Comparison of ENCODE assay signal across 26 cellular contexts in the genomic region with DNA sequence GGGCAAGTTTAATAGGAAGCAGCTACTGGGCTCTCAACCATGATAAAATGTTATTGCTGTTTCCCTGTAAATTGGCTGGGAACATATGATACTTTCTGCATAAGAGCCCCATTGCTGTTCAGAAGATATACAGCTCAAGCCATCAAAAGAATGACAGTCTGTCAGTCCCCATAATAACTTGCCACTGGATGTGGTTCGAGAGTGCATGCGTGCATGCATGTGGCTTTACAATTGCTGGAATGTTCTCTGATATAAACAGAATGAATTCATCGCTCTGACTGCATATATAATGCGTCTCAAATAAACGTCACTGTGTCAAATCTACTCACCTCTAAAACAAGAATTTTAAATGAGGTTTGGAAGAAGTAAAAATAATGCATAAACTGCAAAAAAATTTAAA.
"Had no signal": no experiment of that assay in that cellular context is flagged by ENCODE, and none has a peak within 500 bp of the region (broad histone marks: within the 10 kb centered on the region; RNA-seq: fewer than 3 reads in every experiment).

No MANE protein-coding gene starts in this region.

- FAIRE-seq: frontal cortex, keratinocyte had no signal

- H3K27me3 ChIP-seq: dorsolateral prefrontal cortex, right atrium auricular region, suprapubic skin, transverse colon, upper lobe of right lung, vagina had no signal

- H3K9me3 ChIP-seq: prostate gland, right atrium auricular region, suprapubic skin, transverse colon, upper lobe of right lung, vagina had no signal

- H3K4me1 ChIP-seq: prostate gland, right atrium auricular region, suprapubic skin, transverse colon, upper lobe of right lung, vagina had no signal

- H3K27ac Mint-ChIP-seq: immature natural killer cell; naive thymus-derived CD4-positive, alpha-beta T cell had no signal

- H3K4me1 Mint-ChIP-seq: immature natural killer cell; naive thymus-derived CD4-positive, alpha-beta T cell; nephron; stimulated activated naive CD8-positive, alpha-beta T cell treated with anti-CD3 and anti-CD28 coated beads, Interleukin-15, amount 100 ng/mL, for 72 hours had no signal

- H3K4me3 ChIP-seq: dorsolateral prefrontal cortex, prostate gland, right atrium auricular region, smooth muscle cell, suprapubic skin, transverse colon, upper lobe of right lung, vagina had no signal

- H3K4me3 Mint-ChIP-seq: immature natural killer cell; naive thymus-derived CD4-positive, alpha-beta T cell; nephron; stimulated activated naive CD8-positive, alpha-beta T cell treated with anti-CD3 and anti-CD28 coated beads, Interleukin-15, amount 100 ng/mL, for 72 hours had no signal

- H3K27me3 Mint-ChIP-seq: naive thymus-derived CD4-positive, alpha-beta T cell; stimulated activated naive CD8-positive, alpha-beta T cell treated with anti-CD3 and anti-CD28 coated beads, Interleukin-15, amount 100 ng/mL, for 72 hours had no signal

- H3K4me2 ChIP-seq: smooth muscle cell had no signal

- DNase-seq: dorsolateral prefrontal cortex; effector CD4-positive, alpha-beta T cell; hypothalamus; immature natural killer cell; mesendoderm; midbrain; naive thymus-derived CD4-positive, alpha-beta T cell; nucleus accumbens; stimulated activated CD4-positive, alpha-beta T cell treated with anti-CD3 and anti-CD28 coated beads, Interleukin-12 subunit alpha, Interleukin-12 subunit beta, amount 100 ng/mL, for 4 hours; stimulated activated CD4-positive, alpha-beta T cell treated with anti-CD3 and anti-CD28 coated beads, Interleukin-1b, Interleukin-23, amount 100 ng/mL, for 48 hours; stimulated activated CD4-positive, alpha-beta T cell treated with anti-CD3 and anti-CD28 coated beads, Interleukin-4, amount 100 ng/mL, for 1 hour; stimulated activated CD8-positive, alpha-beta memory T cell treated with anti-CD3 and anti-CD28 coated beads, Interleukin-4, amount 100 ng/mL, for 48 hours; stimulated activated naive CD4-positive, alpha-beta T cell; stimulated activated naive CD8-positive, alpha-beta T cell treated with anti-CD3 and anti-CD28 coated beads, Interleukin-15, amount 100 ng/mL, for 72 hours; transverse colon; upper lobe of right lung had no signal

- H3K9me3 Mint-ChIP-seq: immature natural killer cell; stimulated activated naive CD8-positive, alpha-beta T cell treated with anti-CD3 and anti-CD28 coated beads, Interleukin-15, amount 100 ng/mL, for 72 hours had no signal

- H3K27ac ChIP-seq: dorsolateral prefrontal cortex, prostate gland, right atrium auricular region, suprapubic skin, transverse colon, upper lobe of right lung, vagina had no signal

- ATAC-seq: left lobe of liver; naive thymus-derived CD4-positive, alpha-beta T cell; sciatic nerve; stimulated activated naive CD8-positive, alpha-beta T cell treated with anti-CD3 and anti-CD28 coated beads, Interleukin-15, amount 100 ng/mL, for 72 hours; upper lobe of right lung had no signal

- H3K36me3 ChIP-seq: prostate gland, transverse colon had no signal
